Comparison of ENCODE assay signal across 14 cellular contexts in the genomic region with DNA sequence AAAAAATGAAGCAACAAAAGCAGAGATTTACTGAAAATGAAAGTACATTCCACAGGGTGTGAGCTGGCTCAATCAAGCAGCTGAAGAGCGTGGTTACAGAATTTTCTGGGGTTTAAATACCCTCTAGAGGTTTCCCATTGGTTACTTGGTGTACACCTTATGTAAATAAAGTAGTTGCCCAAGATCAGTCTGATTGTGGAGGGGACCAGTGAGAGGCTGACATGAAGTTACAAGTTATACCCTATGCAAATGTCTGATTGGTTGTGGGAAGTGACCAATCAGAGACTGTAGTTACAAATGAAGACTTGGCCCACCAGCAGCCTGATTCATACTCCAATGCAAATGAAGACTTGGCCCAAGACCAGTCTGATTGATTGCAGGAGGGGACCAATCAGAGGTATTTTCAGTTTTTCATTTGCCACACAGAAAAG. TPM values are rescaled to one million over a fixed set of nuclear protein-coding genes. Genes with fewer than 3 reads are reported as not detected.
A peak's percentile ranks its signal among the peaks of the same experiment; 100 is the strongest.
DNase-seq lines count a peak whose midpoint lies in the region; ATAC-seq, FAIRE-seq and TF ChIP-seq lines count a peak whose summit lies in the region.
"Had no signal": no experiment of that assay in that cellular context is flagged by ENCODE, and none has a peak within 500 bp of the region (broad histone marks: within the 10 kb centered on the region; RNA-seq: fewer than 3 reads in every experiment).

No MANE protein-coding gene starts in this region.

- DNase-seq in GM04504 (ENCODE audit: low read depth) (peak; percentile 41), MV-4-11 (lab: John Stamatoyannopoulos, UW) (peak; percentile 29), endothelial cell of umbilical vein (ENCODE audit: low read depth, low spot score) (no peak), osteoblast (ENCODE audit: insufficient read length, low spot score, missing footprints) (no peak), glutamatergic neuron (no peak), BE2C (no peak)
- no peak for DNase-seq in stimulated activated CD8-positive, alpha-beta memory T cell treated with anti-CD3 and anti-CD28 coated beads, Interleukin-4, amount 100 ng/mL, for 48 hours
- DNase-seq: activated T-cell treated with anti-CD3 and anti-CD28 coated beads, Interleukin-2, amount 50 U/mL, for 4 hours; DMS79; H7; naive B cell; NCI-H1930; spleen had no signal

- CTCF ChIA-PET in endothelial cell of umbilical vein (lab: Charles Lee): interaction anchor here (1.0 to 2.4 kb wide), 2 partner anchors 23 to 28 kb away, joined by 6 to 7 read pairs; no protein-coding TSS in a partner anchor

- H3K27ac Mint-ChIP-seq in glutamatergic neuron (ENCODE audit: unreplicated experiment): no peak overlapping the region
- H3K27ac Mint-ChIP-seq: naive B cell had no signal

- dilution Hi-C loops in endothelial cell of umbilical vein (cut with MboI; ENCODE audit: extremely low pct_ligation_motif_present, low sequenced_read_pairs): no loop called here

- peak overlapping the region; percentile 13 for H2AFZ ChIP-seq in endothelial cell of umbilical vein (ENCODE audit: low read depth, low read length)
- peak overlapping the region; percentile 23 for H2AFZ ChIP-seq in osteoblast (ENCODE audit: low read length)

- POLR2A ChIA-PET in endothelial cell of umbilical vein (lab: Charles Lee): no interaction called here

- peaks cover 2% of the 10 kb centered on the region for H3K9me3 Mint-ChIP-seq in glutamatergic neuron (ENCODE audit: unreplicated experiment)
- H3K9me3 Mint-ChIP-seq: activated T-cell treated with anti-CD3 and anti-CD28 coated beads, Interleukin-2, amount 50 U/mL, for 4 hours had no signal

- no peak overlapping the region for H3K4me3 Mint-ChIP-seq in glutamatergic neuron (ENCODE audit: unreplicated experiment)
- H3K4me3 Mint-ChIP-seq: activated T-cell treated with anti-CD3 and anti-CD28 coated beads, Interleukin-2, amount 50 U/mL, for 4 hours; naive B cell had no signal

- FAIRE-seq in endothelial cell of umbilical vein (lab: Jason Lieb, UNC): no peak

- H4K20me1 ChIP-seq in endothelial cell of umbilical vein (replicated peaks; ENCODE audit: control insufficient read depth, extremely low read depth, insufficient read depth, low read length) (no peaks in the 10 kb centered on the region), osteoblast (ENCODE audit: insufficient read depth, low read length) (no peaks in the 10 kb centered on the region)

- H3K36me3 Mint-ChIP-seq in glutamatergic neuron (ENCODE audit: unreplicated experiment): no peaks in the 10 kb centered on the region

- H3K4me1 Mint-ChIP-seq in glutamatergic neuron (ENCODE audit: low read depth, unreplicated experiment): peaks cover 11% of the 10 kb centered on the region
- H3K4me1 Mint-ChIP-seq: naive B cell had no signal

- no peaks in the 10 kb centered on the region for H3K9me3 ChIP-seq in endothelial cell of umbilical vein (replicated peaks; ENCODE audit: control insufficient read depth, insufficient read depth, low read length)
- no peaks in the 10 kb centered on the region for H3K9me3 ChIP-seq in osteoblast (ENCODE audit: low read depth, low read length)
- H3K9me3 ChIP-seq in BE2C: no peaks in the 10 kb centered on the region

- no peak for TF ChIP-seq POLR2A in endothelial cell of umbilical vein (IDR thresholded peaks at IDR 0.05; ENCODE audit: low read depth, low read length)

- no peak for ATAC-seq in HG03354 (IDR thresholded peaks at IDR 0.05; ENCODE audit: poor library complexity, severe bottlenecking, unreplicated experiment)

- no peaks in the 10 kb centered on the region for H3K36me3 ChIP-seq in endothelial cell of umbilical vein (ENCODE audit: control insufficient read depth in 2 of 2, extremely low read depth in 1 of 2, insufficient read depth in 2 of 2, low read length in 2 of 2)
- H3K36me3 ChIP-seq in osteoblast (ENCODE audit: insufficient read depth, low read length): no peaks in the 10 kb centered on the region
- H3K36me3 ChIP-seq in BE2C: no peaks in the 10 kb centered on the region
- H3K36me3 ChIP-seq: spleen had no signal

- TF ChIP-seq CTCF in endothelial cell of umbilical vein (IDR thresholded peaks at IDR 0.05; ENCODE audit: extremely low read depth in 1 of 2, insufficient read depth in 1 of 2, low read depth in 1 of 2, low read length in 2 of 2) (no peak), osteoblast (IDR thresholded peaks at IDR 0.05; ENCODE audit: extremely low read depth, low read depth, low read length) (no peak), glutamatergic neuron (IDR thresholded peaks at IDR 0.05; ENCODE audit: partially characterized antibody, unreplicated experiment) (no peak), BE2C (IDR thresholded peaks at IDR 0.05; ENCODE audit: low read depth, low read length) (no peak)

- peaks cover 29% of the 10 kb centered on the region for H3K4me1 ChIP-seq in endothelial cell of umbilical vein (ENCODE audit: control insufficient read depth, extremely low read depth, insufficient read depth, low read length)
- peaks cover 44% of the 10 kb centered on the region for H3K4me1 ChIP-seq in osteoblast (ENCODE audit: insufficient read depth, low read length)
- no peaks in the 10 kb centered on the region for H3K4me1 ChIP-seq in BE2C

- H3K27ac ChIP-seq in endothelial cell of umbilical vein (ENCODE audit: insufficient read depth, low read depth, low read length) (no peak overlapping the region), osteoblast (ENCODE audit: low read depth, low read length) (no peak overlapping the region)
- H3K27ac ChIP-seq: spleen had no signal

- no peak overlapping the region for H3K9ac ChIP-seq in endothelial cell of umbilical vein (replicated peaks; ENCODE audit: extremely low read depth, insufficient read depth, low read length)

- H3K27me3 ChIP-seq in endothelial cell of umbilical vein (ENCODE audit: control insufficient read depth in 2 of 2, insufficient read depth in 2 of 2, low read length in 2 of 2): no peaks in the 10 kb centered on the region
- H3K27me3 ChIP-seq in osteoblast (ENCODE audit: insufficient read depth, low read length): no peaks in the 10 kb centered on the region
- no peaks in the 10 kb centered on the region for H3K27me3 ChIP-seq in BE2C
- H3K27me3 ChIP-seq: spleen had no signal

- no peaks in the 10 kb centered on the region for H3K79me2 ChIP-seq in endothelial cell of umbilical vein (ENCODE audit: control insufficient read depth, insufficient read depth, low read length)
- H3K79me2 ChIP-seq in osteoblast (ENCODE audit: insufficient read depth, low read length): no peaks in the 10 kb centered on the region

- BruUV-seq in endothelial cell of umbilical vein (replicated peaks; lab: Mats Ljungman, UMichigan): no TSS peak

- no peaks in the 10 kb centered on the region for H3K9me1 ChIP-seq in endothelial cell of umbilical vein (replicated peaks; ENCODE audit: control insufficient read depth, extremely low read depth, insufficient read depth, low read length)

- H3K4me3 ChIP-seq in endothelial cell of umbilical vein (replicated peaks in 1 of 3; ENCODE audit: insufficient read depth in 1 of 3, low read depth in 1 of 3, low read length in 3 of 3) (no peak overlapping the region), osteoblast (ENCODE audit: insufficient read depth, low read length) (no peak overlapping the region), BE2C (ENCODE audit: low read depth, low read length) (no peak overlapping the region)
- H3K4me3 ChIP-seq: spleen had no signal

- intact Hi-C loops in endothelial cell of umbilical vein (cut with micrococcal nuclease): no loop called here

- no peaks in the 10 kb centered on the region for H3K27me3 Mint-ChIP-seq in glutamatergic neuron (ENCODE audit: unreplicated experiment)

- no peak overlapping the region for H3K4me2 ChIP-seq in endothelial cell of umbilical vein (ENCODE audit: insufficient read depth, low read length)
- peak overlapping the region; percentile 6 for H3K4me2 ChIP-seq in osteoblast (ENCODE audit: insufficient read depth, low read length)

TF ChIP-seq in endothelial cell of umbilical vein, 7 proteins besides CTCF, POLR2A, EP300 and RAD21:
- no peak for TF ChIP-seq EZH2 (IDR thresholded peaks at IDR 0.05; ENCODE audit: borderline replicate concordance, low read depth, low read length, severe bottlenecking)
- no peak for TF ChIP-seq JUN (IDR thresholded peaks at IDR 0.05; ENCODE audit: borderline replicate concordance, insufficient read depth, insufficient read length, low read depth)
- no peak for TF ChIP-seq POLR2AphosphoS5 (IDR thresholded peaks at IDR 0.05; ENCODE audit: insufficient read depth, low read depth, low read length)
- TF ChIP-seq, protein P1, sequence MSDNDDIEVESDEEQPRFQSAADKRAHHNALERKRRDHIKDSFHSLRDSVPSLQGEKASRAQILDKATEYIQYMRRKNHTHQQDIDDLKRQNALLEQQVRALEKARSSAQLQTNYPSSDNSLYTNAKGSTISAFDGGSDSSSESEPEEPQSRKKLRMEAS (IDR thresholded peaks at IDR 0.05; ENCODE audit: insufficient read depth, insufficient read length): no peak
- no peak for TF ChIP-seq MYC (IDR thresholded peaks at IDR 0.05; ENCODE audit: low read depth, low read length)
- TF ChIP-seq GATA2 (IDR thresholded peaks at IDR 0.05; ENCODE audit: insufficient read depth, insufficient read length, low read depth, low read length): no peak
- TF ChIP-seq FOS (IDR thresholded peaks at IDR 0.05; ENCODE audit: borderline replicate concordance, insufficient read depth, low read length): no peak

RNA-seq across cellular contexts. Expression of a gene that starts 30.0 kb away (rescaled TPM):
- total RNA-seq in endothelial cell of umbilical vein (90.8 and 116 TPM in 2 replicates), osteoblast (29.0 and 56.0 TPM in 2 replicates), glutamatergic neuron (ENCODE audit: unreplicated experiment) (11.3 TPM)
- 86.0 and 95.9 TPM in 2 replicates for polyA plus RNA-seq in endothelial cell of umbilical vein
- 58.5 and 63.3 TPM in 2 replicates for polyA plus RNA-seq in endothelial cell of umbilical vein (2011; cell fraction: cytosol; rRNA removed)
- polyA plus RNA-seq in endothelial cell of umbilical vein (2011; cell fraction: nucleus; rRNA removed): 60.6 and 85.1 TPM in 2 replicates
- polyA plus RNA-seq in endothelial cell of umbilical vein (2012): 116 and 132 TPM in 2 replicates
- polyA minus RNA-seq in endothelial cell of umbilical vein: 125 and 139 TPM in 2 replicates
- polyA minus RNA-seq in endothelial cell of umbilical vein (2011; cell fraction: cytosol; rRNA and poly(A)+ RNA removed): not detected
- 93.3 and 102 TPM in 2 replicates for polyA minus RNA-seq in endothelial cell of umbilical vein (2011; cell fraction: nucleus; rRNA and poly(A)+ RNA removed)
- 6.0 TPM for polyA plus RNA-seq in BE2C (2012; ENCODE audit: insufficient read depth, insufficient read length, low read depth)

Comparison
In these comparisons a context has a peak if more than half of its experiments do, and no peak if none do; other contexts are left out.
1. DNase-seq: peak in GM04504 (single experiment) and MV-4-11 (single experiment); none in endothelial cell of umbilical vein (single experiment), osteoblast (single experiment), glutamatergic neuron (single experiment), BE2C (single experiment) and stimulated activated CD8-positive, alpha-beta memory T cell treated with anti-CD3 and anti-CD28 coated beads, Interleukin-4, amount 100 ng/mL, for 48 hours (single experiment).